In the genomic region with DNA sequence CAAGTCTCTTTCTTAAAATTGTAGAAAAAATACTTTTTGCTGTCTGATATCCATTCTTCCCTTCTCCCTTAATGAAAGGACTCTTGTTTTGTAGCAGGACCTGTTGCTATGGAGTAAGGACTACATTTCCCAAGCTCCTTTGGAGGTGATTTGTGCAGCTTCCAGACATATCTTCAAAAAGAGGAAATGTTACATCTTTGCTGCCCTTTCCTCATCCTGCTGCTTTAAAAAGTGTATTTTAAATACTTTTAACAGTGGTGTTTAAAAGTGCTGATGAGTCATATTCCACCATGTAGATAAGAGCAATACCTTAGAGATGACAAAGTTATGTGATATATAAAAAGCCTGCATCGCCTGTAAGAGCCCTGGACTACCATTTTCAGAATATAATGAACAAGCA, we compare ENCODE assay signal across 17 cellular contexts.
A peak's percentile ranks its signal among the peaks of the same experiment; 100 is the strongest.
DNase-seq lines count a peak whose midpoint lies in the region; ATAC-seq, FAIRE-seq and TF ChIP-seq lines count a peak whose summit lies in the region.
"Had no signal": no experiment of that assay in that cellular context is flagged by ENCODE, and none has a peak within 500 bp of the region (broad histone marks: within the 10 kb centered on the region; RNA-seq: fewer than 3 reads in every experiment).

No MANE protein-coding gene starts in this region.

- no peaks in the 10 kb centered on the region for H4K20me1 ChIP-seq in PC-3 (ENCODE audit: low read length)

- H3K4me1 ChIP-seq in PC-3 (ENCODE audit: insufficient read depth, low read length) = peaks cover 16% of the 10 kb centered on the region
- H3K4me1 ChIP-seq: gastroesophageal sphincter, thyroid gland had no signal

- TF ChIP-seq CTCF in PC-3 (conservative IDR thresholded peaks at IDR 0.05; ENCODE audit: low read depth, low read length) (no peak), bronchial epithelial cell (IDR thresholded peaks at IDR 0.05; ENCODE audit: insufficient read depth, low read length, severe bottlenecking) (no peak), CD14-positive monocyte (IDR thresholded peaks at IDR 0.05) (no peak)

- H3K36me3 Mint-ChIP-seq in CD14-positive monocyte = no peaks in the 10 kb centered on the region
- H3K36me3 Mint-ChIP-seq: stimulated activated memory B cell treated with anti-CD40 and anti-IgM and Interleukin-4, amounts not matched to agents 10 μg/mL and 1 μg/mL and 100 μg/mL, for 72 hours; WTC11 had no signal

- intact Hi-C loops in PC-3 (cut with micrococcal nuclease) = no loop called here
- intact Hi-C loops in CD14-positive monocyte (cut with micrococcal nuclease) = no loop called here

- DNase-seq in NOMO-1 treated with DMSO at 0.1 percent for 48 hours (lab: John Stamatoyannopoulos, UW; ENCODE audit: unreplicated experiment) = peak; percentile 17
- no peak for DNase-seq in NOMO-1 treated with dmso at 0.1 percent for 144 hours (lab: John Stamatoyannopoulos, UW; ENCODE audit: unreplicated experiment)
- DNase-seq in PC-3 = peak; percentile 39
- peak; percentile 50 for DNase-seq in bronchial epithelial cell (ENCODE audit: low read depth)
- no peak for DNase-seq in CD14-positive monocyte (ENCODE audit: low spot score)
- no peak for DNase-seq in NCI-H1694 (lab: John Stamatoyannopoulos, UW)
- DNase-seq: 8988T; CD4-positive, alpha-beta memory T cell; DND-41; NCI-H748 treated with DMSO at 0.1 percent for 48 hours; thyroid gland had no signal

- no peaks in the 10 kb centered on the region for H3K79me2 ChIP-seq in PC-3 (ENCODE audit: low read length)

- no peaks in the 10 kb centered on the region for H3K4me1 Mint-ChIP-seq in CD14-positive monocyte
- H3K4me1 Mint-ChIP-seq: stimulated activated memory B cell treated with anti-CD40 and anti-IgM and Interleukin-4, amounts not matched to agents 10 μg/mL and 1 μg/mL and 100 μg/mL, for 72 hours had no signal

- H3K27me3 Mint-ChIP-seq in CD14-positive monocyte (ENCODE audit: low read depth in 3 of 3) = no peaks in the 10 kb centered on the region
- H3K27me3 Mint-ChIP-seq: CD4-positive, alpha-beta memory T cell had no signal

- H3F3A ChIP-seq in PC-3 (ENCODE audit: low read length, unreplicated experiment) = no peaks in the 10 kb centered on the region

- ATAC-seq in PC-3 (peak; percentile 70), GM18909 (IDR thresholded peaks at IDR 0.05; ENCODE audit: poor library complexity, unreplicated experiment) (no peak), GM21825 (IDR thresholded peaks at IDR 0.05; ENCODE audit: unreplicated experiment) (no peak)
- ATAC-seq: gastroesophageal sphincter; stimulated activated memory B cell treated with anti-CD40 and anti-IgM and Interleukin-4, amounts not matched to agents 10 μg/mL and 1 μg/mL and 100 μg/mL, for 72 hours; WTC11 had no signal

- peaks cover 0 to 5% (median 2%) of the 10 kb centered on the region in 7 donors for H3K9me3 Mint-ChIP-seq in CD14-positive monocyte
- H3K9me3 Mint-ChIP-seq: stimulated activated memory B cell treated with anti-CD40 and anti-IgM and Interleukin-4, amounts not matched to agents 10 μg/mL and 1 μg/mL and 100 μg/mL, for 72 hours had no signal

- H3K27ac Mint-ChIP-seq in CD14-positive monocyte = no peak overlapping the region
- H3K27ac Mint-ChIP-seq: CD4-positive, alpha-beta memory T cell; stimulated activated memory B cell treated with anti-CD40 and anti-IgM and Interleukin-4, amounts not matched to agents 10 μg/mL and 1 μg/mL and 100 μg/mL, for 72 hours; WTC11 had no signal

- H3K9me2 ChIP-seq in PC-3 (replicated peaks; ENCODE audit: low read length) = no peaks in the 10 kb centered on the region

- H3K4me3 ChIP-seq in PC-3 (ENCODE audit: low read length) (no peak overlapping the region), bronchial epithelial cell (ENCODE audit: low read depth, low read length) (no peak overlapping the region)
- H3K4me3 ChIP-seq: gastroesophageal sphincter, thyroid gland had no signal

- FAIRE-seq in bronchial epithelial cell (lab: Jason Lieb, UNC) = no peak
- FAIRE-seq: RCC 7860 had no signal

- no peak overlapping the region for H3K4me3 Mint-ChIP-seq in CD14-positive monocyte
- H3K4me3 Mint-ChIP-seq: CD4-positive, alpha-beta memory T cell; stimulated activated memory B cell treated with anti-CD40 and anti-IgM and Interleukin-4, amounts not matched to agents 10 μg/mL and 1 μg/mL and 100 μg/mL, for 72 hours; WTC11 had no signal

- POLR2A ChIA-PET in PC-3 (lab: Charles Lee; ENCODE audit: unreplicated experiment) = no interaction called here

- H3K9me3 ChIP-seq in PC-3 (ENCODE audit: low read length) = no peaks in the 10 kb centered on the region
- H3K9me3 ChIP-seq: gastroesophageal sphincter, thyroid gland had no signal

- H3K4me2 ChIP-seq in PC-3 (ENCODE audit: low read length) = peak overlapping the region; percentile 15; the same call in 1 of the 2 replicates

- CTCF ChIA-PET in PC-3 (lab: Charles Lee) = no interaction called here

- peak overlapping the region; percentile 4; the same call in 1 of the 2 replicates for H2AFZ ChIP-seq in PC-3 (ENCODE audit: low read length)

- H3K36me3 ChIP-seq in PC-3 (ENCODE audit: low read depth, low read length) (no peaks in the 10 kb centered on the region), bronchial epithelial cell (ENCODE audit: control insufficient read depth, insufficient read depth, low read length) (no peaks in the 10 kb centered on the region)
- H3K36me3 ChIP-seq: gastroesophageal sphincter, thyroid gland had no signal

- no TSS peak for BruUV-seq in PC-3 (replicated peaks; lab: Mats Ljungman, UMichigan)

- H3K9ac ChIP-seq in PC-3 (ENCODE audit: low read length) = no peak overlapping the region

- H3K27me3 ChIP-seq in PC-3 (ENCODE audit: low read length) (no peaks in the 10 kb centered on the region), bronchial epithelial cell (ENCODE audit: control insufficient read depth, insufficient read depth, low read length) (no peaks in the 10 kb centered on the region)
- H3K27me3 ChIP-seq: gastroesophageal sphincter, thyroid gland had no signal

- H3K27ac ChIP-seq in PC-3 (ENCODE audit: low read length) = no peak overlapping the region
- H3K27ac ChIP-seq: gastroesophageal sphincter, thyroid gland had no signal

Comparison
In these comparisons a context has a peak if more than half of its experiments do, and no peak if none do; other contexts are left out.
1. DNase-seq: peak in NOMO-1 treated with DMSO at 0.1 percent for 48 hours (single experiment), PC-3 (single experiment) and bronchial epithelial cell (single experiment); none in NOMO-1 treated with dmso at 0.1 percent for 144 hours (single experiment), CD14-positive monocyte (single experiment) and NCI-H1694 (single experiment).